In the genomic region with DNA sequence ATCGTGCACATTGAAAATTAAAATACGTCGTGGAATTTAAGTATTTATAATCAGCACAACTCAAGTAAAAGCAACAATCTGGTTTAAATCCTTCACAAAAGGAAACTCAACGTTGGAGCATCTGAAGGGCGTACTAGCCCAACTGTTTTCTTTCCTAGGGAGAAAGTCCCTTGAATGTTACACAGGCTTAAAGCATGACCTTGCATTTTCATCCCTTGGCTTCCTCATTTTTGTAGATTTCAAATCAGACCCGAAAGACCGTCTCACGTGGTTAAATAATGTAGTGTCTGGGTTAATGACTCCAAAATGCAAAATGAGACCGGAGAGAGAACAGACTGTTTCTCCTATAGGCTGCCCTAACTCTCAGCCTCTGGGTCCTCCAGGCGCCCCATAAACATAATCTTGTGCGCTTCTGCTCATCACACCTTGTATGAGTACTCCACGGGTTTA, we compare ENCODE assay signal across 1 cellular context.
TF ChIP-seq lines count a peak whose summit lies in the region.

No MANE protein-coding gene starts in this region.

TF ChIP-seq in GM23338, 12 proteins besides CTCF, POLR2A, EP300 and RAD21:
- TF ChIP-seq, protein P1, sequence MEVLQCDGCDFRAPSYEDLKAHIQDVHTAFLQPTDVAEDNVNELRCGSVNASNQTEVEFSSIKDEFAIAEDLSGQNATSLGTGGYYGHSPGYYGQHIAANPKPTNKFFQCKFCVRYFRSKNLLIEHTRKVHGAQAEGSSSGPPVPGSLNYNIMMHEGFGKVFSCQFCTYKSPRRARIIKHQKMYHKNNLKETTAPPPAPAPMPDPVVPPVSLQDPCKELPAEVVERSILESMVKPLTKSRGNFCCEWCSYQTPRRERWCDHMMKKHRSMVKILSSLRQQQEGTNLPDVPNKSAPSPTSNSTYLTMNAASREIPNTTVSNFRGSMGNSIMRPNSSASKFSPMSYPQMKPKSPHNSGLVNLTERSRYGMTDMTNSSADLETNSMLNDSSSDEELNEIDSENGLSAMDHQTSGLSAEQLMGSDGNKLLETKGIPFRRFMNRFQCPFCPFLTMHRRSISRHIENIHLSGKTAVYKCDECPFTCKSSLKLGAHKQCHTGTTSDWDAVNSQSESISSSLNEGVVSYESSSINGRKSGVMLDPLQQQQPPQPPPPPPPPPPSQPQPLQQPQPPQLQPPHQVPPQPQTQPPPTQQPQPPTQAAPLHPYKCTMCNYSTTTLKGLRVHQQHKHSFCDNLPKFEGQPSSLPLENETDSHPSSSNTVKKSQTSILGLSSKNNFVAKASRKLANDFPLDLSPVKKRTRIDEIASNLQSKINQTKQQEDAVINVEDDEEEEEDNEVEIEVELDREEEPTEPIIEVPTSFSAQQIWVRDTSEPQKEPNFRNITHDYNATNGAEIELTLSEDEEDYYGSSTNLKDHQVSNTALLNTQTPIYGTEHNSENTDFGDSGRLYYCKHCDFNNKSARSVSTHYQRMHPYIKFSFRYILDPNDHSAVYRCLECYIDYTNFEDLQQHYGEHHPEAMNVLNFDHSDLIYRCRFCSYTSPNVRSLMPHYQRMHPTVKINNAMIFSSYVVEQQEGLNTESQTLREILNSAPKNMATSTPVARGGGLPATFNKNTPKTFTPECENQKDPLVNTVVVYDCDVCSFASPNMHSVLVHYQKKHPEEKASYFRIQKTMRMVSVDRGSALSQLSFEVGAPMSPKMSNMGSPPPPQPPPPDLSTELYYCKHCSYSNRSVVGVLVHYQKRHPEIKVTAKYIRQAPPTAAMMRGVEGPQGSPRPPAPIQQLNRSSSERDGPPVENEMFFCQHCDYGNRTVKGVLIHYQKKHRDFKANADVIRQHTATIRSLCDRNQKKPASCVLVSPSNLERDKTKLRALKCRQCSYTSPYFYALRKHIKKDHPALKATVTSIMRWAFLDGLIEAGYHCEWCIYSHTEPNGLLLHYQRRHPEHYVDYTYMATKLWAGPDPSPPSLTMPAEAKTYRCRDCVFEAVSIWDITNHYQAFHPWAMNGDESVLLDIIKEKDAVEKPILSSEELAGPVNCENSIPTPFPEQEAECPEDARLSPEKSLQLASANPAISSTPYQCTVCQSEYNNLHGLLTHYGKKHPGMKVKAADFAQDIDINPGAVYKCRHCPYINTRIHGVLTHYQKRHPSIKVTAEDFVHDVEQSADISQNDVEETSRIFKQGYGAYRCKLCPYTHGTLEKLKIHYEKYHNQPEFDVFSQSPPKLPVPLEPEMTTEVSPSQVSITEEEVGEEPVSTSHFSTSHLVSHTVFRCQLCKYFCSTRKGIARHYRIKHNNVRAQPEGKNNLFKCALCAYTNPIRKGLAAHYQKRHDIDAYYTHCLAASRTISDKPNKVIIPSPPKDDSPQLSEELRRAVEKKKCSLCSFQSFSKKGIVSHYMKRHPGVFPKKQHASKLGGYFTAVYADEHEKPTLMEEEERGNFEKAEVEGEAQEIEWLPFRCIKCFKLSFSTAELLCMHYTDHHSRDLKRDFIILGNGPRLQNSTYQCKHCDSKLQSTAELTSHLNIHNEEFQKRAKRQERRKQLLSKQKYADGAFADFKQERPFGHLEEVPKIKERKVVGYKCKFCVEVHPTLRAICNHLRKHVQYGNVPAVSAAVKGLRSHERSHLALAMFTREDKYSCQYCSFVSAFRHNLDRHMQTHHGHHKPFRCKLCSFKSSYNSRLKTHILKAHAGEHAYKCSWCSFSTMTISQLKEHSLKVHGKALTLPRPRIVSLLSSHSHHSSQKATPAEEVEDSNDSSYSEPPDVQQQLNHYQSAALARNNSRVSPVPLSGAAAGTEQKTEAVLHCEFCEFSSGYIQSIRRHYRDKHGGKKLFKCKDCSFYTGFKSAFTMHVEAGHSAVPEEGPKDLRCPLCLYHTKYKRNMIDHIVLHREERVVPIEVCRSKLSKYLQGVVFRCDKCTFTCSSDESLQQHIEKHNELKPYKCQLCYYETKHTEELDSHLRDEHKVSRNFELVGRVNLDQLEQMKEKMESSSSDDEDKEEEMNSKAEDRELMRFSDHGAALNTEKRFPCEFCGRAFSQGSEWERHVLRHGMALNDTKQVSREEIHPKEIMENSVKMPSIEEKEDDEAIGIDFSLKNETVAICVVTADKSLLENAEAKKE (CRISPR knock-in tag; IDR thresholded peaks at IDR 0.05): no peak
- no peak for TF ChIP-seq ZNF331 (CRISPR knock-in tag; IDR thresholded peaks at IDR 0.05; ENCODE audit: low read depth)
